ENCODE assay signal across 8 cellular contexts in genomic region chr15:32908135-32908801, GRCh38.
DNase-seq lines count a peak whose midpoint lies in the region; ATAC-seq and TF ChIP-seq lines count a peak whose summit lies in the region.

No MANE protein-coding gene starts in this region.

- H3K4me3 ChIP-seq in GM12864 (ENCODE audit: low read depth, low read length) (no peak overlapping the region; the same call in 1 of the 2 replicates), ascending aorta (no peak overlapping the region)

- H3K27ac ChIP-seq in ascending aorta: no peak overlapping the region

- in situ Hi-C loops in KBM-7 (cut with MboI; ENCODE audit: low pct_unique_long_range_greater_than_20kb, low sequenced_read_pairs): no loop called here

- peak; percentile 81 for DNase-seq in GM12864 (ENCODE audit: low read depth)
- peak; percentile 3 for DNase-seq in KBM-7
- DNase-seq in iris pigment epithelial cell (ENCODE audit: low read depth): peak; percentile 57
- no peak for DNase-seq in amniotic stem cell (lab: John Stamatoyannopoulos, UW)
- DNase-seq in stimulated activated naive CD4-positive, alpha-beta T cell (lab: John Stamatoyannopoulos, UW): no peak
- DNase-seq in ascending aorta (ENCODE audit: low spot score in 2 of 2): no peak
- no peak for DNase-seq in NCI-H1694 (lab: John Stamatoyannopoulos, UW)

- no peak for TF ChIP-seq CTCF in GM12864 (IDR thresholded peaks at IDR 0.05; ENCODE audit: low read depth, low read length, missing control alignments)
- TF ChIP-seq CTCF in ascending aorta (IDR thresholded peaks at IDR 0.05): no peak

- H3K27me3 ChIP-seq in ascending aorta: no peaks in the 10 kb centered on the region

- intact Hi-C loops in ascending aorta (cut with DNase I): no loop called here

- no peaks in the 10 kb centered on the region for H3K36me3 ChIP-seq in ascending aorta

- H3K9me3 ChIP-seq in ascending aorta: no peaks in the 10 kb centered on the region

- ATAC-seq in GM21717 (IDR thresholded peaks at IDR 0.05; ENCODE audit: unreplicated experiment): peak; percentile 88

- H3K4me1 ChIP-seq in ascending aorta: no peaks in the 10 kb centered on the region

Comparison
In these comparisons a context has a peak if more than half of its experiments do, and no peak if none do; other contexts are left out.
1. DNase-seq: peak in GM12864 (single experiment), KBM-7 (single experiment) and iris pigment epithelial cell (single experiment); none in amniotic stem cell (single experiment), stimulated activated naive CD4-positive, alpha-beta T cell (0 of 6), ascending aorta (0 of 2) and NCI-H1694 (single experiment).